ENCODE assay signal across 10 cellular contexts in genomic region chrX:1389181-1389992, GRCh38. TPM values are rescaled to one million over a fixed set of nuclear protein-coding genes. Genes with fewer than 3 reads are reported as not detected.
A peak's percentile ranks its signal among the peaks of the same experiment; 100 is the strongest.
DNase-seq lines count a peak whose midpoint lies in the region; ATAC-seq and TF ChIP-seq lines count a peak whose summit lies in the region.
"Had no signal": no experiment of that assay in that cellular context is flagged by ENCODE, and none has a peak within 500 bp of the region (broad histone marks: within the 10 kb centered on the region; RNA-seq: fewer than 3 reads in every experiment).

No MANE protein-coding gene starts in this region.

- H3K27ac Mint-ChIP-seq in activated CD8-positive, alpha-beta T cell treated with anti-CD3 and anti-CD28 coated beads for 36 hours = peak overlapping the region; percentile 52

- TF ChIP-seq CTCF in activated CD8-positive, alpha-beta T cell treated with anti-CD3 and anti-CD28 coated beads for 36 hours (IDR thresholded peaks at IDR 0.05) = no peak
- TF ChIP-seq CTCF in spleen (IDR thresholded peaks at IDR 0.05 in 8 of 11, conservative IDR thresholded peaks at IDR 0.05 in 3 of 11) = no peak

- no peaks in the 10 kb centered on the region for H3K9me3 Mint-ChIP-seq in activated CD8-positive, alpha-beta T cell treated with anti-CD3 and anti-CD28 coated beads for 36 hours

- H3K4me1 Mint-ChIP-seq in activated CD8-positive, alpha-beta T cell treated with anti-CD3 and anti-CD28 coated beads for 36 hours (ENCODE audit: low read depth) = peaks cover 38% of the 10 kb centered on the region

- H3K9me3 ChIP-seq in iPS-15b (ENCODE audit: control insufficient read depth, insufficient read depth, low read length) (no peaks in the 10 kb centered on the region), spleen (no peaks in the 10 kb centered on the region)

- ATAC-seq in activated CD8-positive, alpha-beta T cell treated with anti-CD3 and anti-CD28 coated beads for 36 hours = no peak
- ATAC-seq in HG03460 (IDR thresholded peaks at IDR 0.05; ENCODE audit: unreplicated experiment) = no peak

- H3K4me3 ChIP-seq in iPS-15b (ENCODE audit: low read depth, low read length) = no peak overlapping the region
- no peak overlapping the region for H3K4me3 ChIP-seq in spleen

- intact Hi-C loops in activated CD8-positive, alpha-beta T cell treated with anti-CD3 and anti-CD28 coated beads for 36 hours (cut with micrococcal nuclease) = no loop called here
- intact Hi-C loops in spleen (cut with DNase I; ENCODE audit: low total_unique reads) = no loop called here

- H3K36me3 Mint-ChIP-seq in activated CD8-positive, alpha-beta T cell treated with anti-CD3 and anti-CD28 coated beads for 36 hours (ENCODE audit: low read depth) = peaks cover 69% of the 10 kb centered on the region

- peak overlapping the region; percentile 91 for H3K4me3 Mint-ChIP-seq in activated CD8-positive, alpha-beta T cell treated with anti-CD3 and anti-CD28 coated beads for 36 hours

- TF ChIP-seq POLR2A in spleen (IDR thresholded peaks at IDR 0.05) = no peak

- CTCF ChIA-PET in activated CD8-positive, alpha-beta T cell treated with anti-CD3 and anti-CD28 coated beads for 36 hours (lab: Charles Lee) = no interaction called here

- H3K27ac ChIP-seq in spleen = no peak overlapping the region
- H3K27ac ChIP-seq: dorsolateral prefrontal cortex had no signal

- 88 to 93% (median 91%) methylated on average over 47 to 51 of the region's 51 CpGs for WGBS in spleen, 5 donors

- peak overlapping the region; percentile 37 for H3K9ac ChIP-seq in iPS-15b (ENCODE audit: low read depth, low read length)

- no peaks in the 10 kb centered on the region for H3K27me3 Mint-ChIP-seq in activated CD8-positive, alpha-beta T cell treated with anti-CD3 and anti-CD28 coated beads for 36 hours

- POLR2A ChIA-PET in activated CD8-positive, alpha-beta T cell treated with anti-CD3 and anti-CD28 coated beads for 36 hours (lab: Charles Lee) = no interaction called here

- H3K27me3 ChIP-seq in iPS-15b (ENCODE audit: control insufficient read depth, insufficient read depth, low read length) (no peaks in the 10 kb centered on the region), spleen (replicated peaks in 1 of 7) (no peaks in the 10 kb centered on the region)
- H3K27me3 ChIP-seq: dorsolateral prefrontal cortex had no signal

- H3K4me1 ChIP-seq in iPS-15b (ENCODE audit: control insufficient read depth, insufficient read depth, low read length) (no peaks in the 10 kb centered on the region), spleen (peaks cover 29 to 63% (median 52%) of the 10 kb centered on the region in 6 donors)

- H3K36me3 ChIP-seq in iPS-15b (ENCODE audit: control insufficient read depth, insufficient read depth, low read length) (peaks cover 71% of the 10 kb centered on the region), spleen (peaks cover 13 to 69% (median 63%) of the 10 kb centered on the region in 6 donors)

- peak; percentile 7 for DNase-seq in activated CD4-positive, alpha-beta T cell treated with anti-CD3 and anti-CD28 coated beads for 48 hours
- no peak for DNase-seq in activated CD4-positive, alpha-beta T cell treated with anti-CD3 and anti-CD28 coated beads for 1 hour
- DNase-seq in activated CD8-positive, alpha-beta T cell treated with anti-CD3 and anti-CD28 coated beads for 36 hours = no peak
- DNase-seq in spleen (peak; percentile 81), NCI-H82 treated with DMSO at 0.1 percent for 48 hours (lab: John Stamatoyannopoulos, UW; ENCODE audit: unreplicated experiment) (no peak)
- DNase-seq in effector CD4-positive, alpha-beta T cell = no peak
- DNase-seq: NCI-H1048 had no signal

RNA-seq across cellular contexts. Expression of gene SLC25A6, which starts 2.5 kb away (rescaled TPM):
- 100 to 1,000 TPM; 460 to 476 TPM for total RNA-seq in activated CD8-positive, alpha-beta T cell treated with anti-CD3 and anti-CD28 coated beads for 36 hours
- total RNA-seq in spleen = 100 to 1,000 TPM; 255 to 309 (median 297) TPM
- polyA plus RNA-seq in spleen = 100 to 1,000 TPM; 396 to 443 (median 425) TPM

RNA-seq across cellular contexts. Expression of gene IL3RA, which starts 52.8 kb away (rescaled TPM):
- total RNA-seq in activated CD8-positive, alpha-beta T cell treated with anti-CD3 and anti-CD28 coated beads for 36 hours = not detected
- 1 to 10 TPM; 2.4 to 8.6 (median 5.4) TPM for total RNA-seq in spleen
- 10 to 100 TPM in 1 of 3 donors, 1 to 10 TPM in 2; 6.7 to 11.2 (median 9.4) TPM for polyA plus RNA-seq in spleen

Comparison
In these comparisons a context has a peak if more than half of its experiments do, and no peak if none do; other contexts are left out.
1. DNase-seq: peak in activated CD4-positive, alpha-beta T cell treated with anti-CD3 and anti-CD28 coated beads for 48 hours (single experiment) and spleen (single experiment); none in activated CD4-positive, alpha-beta T cell treated with anti-CD3 and anti-CD28 coated beads for 1 hour (single experiment), activated CD8-positive, alpha-beta T cell treated with anti-CD3 and anti-CD28 coated beads for 36 hours (single experiment), effector CD4-positive, alpha-beta T cell (single experiment) and NCI-H82 treated with DMSO at 0.1 percent for 48 hours (single experiment).